7 cellular contexts compared by ENCODE assay signal in genomic region chr6:47414517-47415167, GRCh38.
DNase-seq lines count a peak whose midpoint lies in the region; ATAC-seq, FAIRE-seq and TF ChIP-seq lines count a peak whose summit lies in the region.

No MANE protein-coding gene starts in this region.

- peaks cover 12% of the 10 kb centered on the region for H3K4me1 ChIP-seq in keratinocyte (ENCODE audit: control insufficient read depth, extremely low read depth, insufficient read depth, low read length)

- no peaks in the 10 kb centered on the region for H3K36me3 ChIP-seq in keratinocyte (ENCODE audit: control insufficient read depth in 2 of 2, extremely low read depth in 1 of 2, insufficient read depth in 2 of 2, low read length in 2 of 2)

- dilution Hi-C loops in keratinocyte (cut with MboI; ENCODE audit: extremely low pct_ligation_motif_present, low sequenced_read_pairs): no loop called here

- peak overlapping the region; percentile 4; the same call in 1 of the 2 replicates for H3K4me3 ChIP-seq in LNCaP clone FGC (ENCODE audit: low read depth, low read length)
- peak overlapping the region; percentile 7 to 71 (median 54) for H3K4me3 ChIP-seq in keratinocyte (ENCODE audit: control insufficient read depth in 2 of 3, extremely low read depth in 1 of 3, insufficient read depth in 2 of 3, low read depth in 1 of 3, low read length in 3 of 3)

- H3K27me3 Mint-ChIP-seq in stimulated activated naive CD8-positive, alpha-beta T cell treated with anti-CD3 and anti-CD28 coated beads, Interleukin-15, amount 100 ng/mL, for 72 hours: no peaks in the 10 kb centered on the region

- peak; percentile 90 for DNase-seq in H4 (ENCODE audit: low spot score)
- DNase-seq in LNCaP clone FGC (ENCODE audit: low read depth): no peak
- DNase-seq in keratinocyte (ENCODE audit: low read depth, low spot score): no peak
- DNase-seq in stimulated activated naive CD8-positive, alpha-beta T cell treated with anti-CD3 and anti-CD28 coated beads, Interleukin-15, amount 100 ng/mL, for 72 hours: peak; percentile 6 to 10

- no peaks in the 10 kb centered on the region for H3K9me1 ChIP-seq in keratinocyte (ENCODE audit: control insufficient read depth, extremely low read depth, insufficient read depth, low read length)

- no peaks in the 10 kb centered on the region for H3K79me2 ChIP-seq in keratinocyte (ENCODE audit: control insufficient read depth, insufficient read depth, low read length)

- peaks cover 17% of the 10 kb centered on the region for H3K4me1 Mint-ChIP-seq in stimulated activated naive CD8-positive, alpha-beta T cell treated with anti-CD3 and anti-CD28 coated beads, Interleukin-15, amount 100 ng/mL, for 72 hours

- peak overlapping the region; percentile 60 for H3K9ac ChIP-seq in keratinocyte (ENCODE audit: control insufficient read depth, extremely low read depth, insufficient read depth, low read length)

- no peaks in the 10 kb centered on the region for H3K9me3 ChIP-seq in keratinocyte (ENCODE audit: control insufficient read depth, low read depth, low read length)

- no peaks in the 10 kb centered on the region for H4K20me1 ChIP-seq in keratinocyte (ENCODE audit: control insufficient read depth, extremely low read depth, insufficient read depth, low read length)

- TF ChIP-seq CTCF in LNCaP clone FGC (IDR thresholded peaks at IDR 0.05; ENCODE audit: control insufficient read depth, extremely low read depth, insufficient read depth) (no peak), keratinocyte (optimal IDR thresholded peaks at IDR 0.05 in 1 of 3, IDR thresholded peaks at IDR 0.05 in 1 of 3, conservative IDR thresholded peaks at IDR 0.05 in 1 of 3; ENCODE audit: extremely low read depth in 1 of 3, insufficient read depth in 2 of 3, low read length in 3 of 3) (no peak)

- peak overlapping the region; percentile 1 for H3K27ac ChIP-seq in angular gyrus (ENCODE audit: low read depth, low read length)
- H3K27ac ChIP-seq in keratinocyte (ENCODE audit: control insufficient read depth, insufficient read depth, low read length): peak overlapping the region; percentile 41

- no peak for FAIRE-seq in keratinocyte (lab: Jason Lieb, UNC)

- peak overlapping the region; percentile 95 to 98 for H3K27ac Mint-ChIP-seq in stimulated activated naive CD8-positive, alpha-beta T cell treated with anti-CD3 and anti-CD28 coated beads, Interleukin-15, amount 100 ng/mL, for 72 hours

- H3K4me3 Mint-ChIP-seq in stimulated activated naive CD8-positive, alpha-beta T cell treated with anti-CD3 and anti-CD28 coated beads, Interleukin-15, amount 100 ng/mL, for 72 hours: peak overlapping the region; percentile 55 to 79

- H3K27me3 ChIP-seq in keratinocyte (ENCODE audit: control insufficient read depth, extremely low read depth, insufficient read depth, low read length): no peaks in the 10 kb centered on the region

- no peaks in the 10 kb centered on the region for H3K9me3 Mint-ChIP-seq in stimulated activated naive CD8-positive, alpha-beta T cell treated with anti-CD3 and anti-CD28 coated beads, Interleukin-15, amount 100 ng/mL, for 72 hours

- H2AFZ ChIP-seq in keratinocyte (ENCODE audit: control insufficient read depth, low read length): peak overlapping the region; percentile 95

- peak; percentile 82 for ATAC-seq in GM18502 (IDR thresholded peaks at IDR 0.05; ENCODE audit: poor library complexity, unreplicated experiment)
- peak; percentile 69 for ATAC-seq in stimulated activated naive CD8-positive, alpha-beta T cell treated with anti-CD3 and anti-CD28 coated beads, Interleukin-15, amount 100 ng/mL, for 72 hours
- no peak for ATAC-seq in HG03457 (IDR thresholded peaks at IDR 0.05; ENCODE audit: unreplicated experiment)

- peak overlapping the region; percentile 98 for H3K4me2 ChIP-seq in keratinocyte (ENCODE audit: control insufficient read depth, extremely low read depth, insufficient read depth, low read depth, low read length)

Comparison
In these comparisons a context has a peak if more than half of its experiments do, and no peak if none do; other contexts are left out.
1. DNase-seq: peak in H4 (single experiment) and stimulated activated naive CD8-positive, alpha-beta T cell treated with anti-CD3 and anti-CD28 coated beads, Interleukin-15, amount 100 ng/mL, for 72 hours (2 of 2); none in LNCaP clone FGC (single experiment) and keratinocyte (single experiment).